In the genomic region with DNA sequence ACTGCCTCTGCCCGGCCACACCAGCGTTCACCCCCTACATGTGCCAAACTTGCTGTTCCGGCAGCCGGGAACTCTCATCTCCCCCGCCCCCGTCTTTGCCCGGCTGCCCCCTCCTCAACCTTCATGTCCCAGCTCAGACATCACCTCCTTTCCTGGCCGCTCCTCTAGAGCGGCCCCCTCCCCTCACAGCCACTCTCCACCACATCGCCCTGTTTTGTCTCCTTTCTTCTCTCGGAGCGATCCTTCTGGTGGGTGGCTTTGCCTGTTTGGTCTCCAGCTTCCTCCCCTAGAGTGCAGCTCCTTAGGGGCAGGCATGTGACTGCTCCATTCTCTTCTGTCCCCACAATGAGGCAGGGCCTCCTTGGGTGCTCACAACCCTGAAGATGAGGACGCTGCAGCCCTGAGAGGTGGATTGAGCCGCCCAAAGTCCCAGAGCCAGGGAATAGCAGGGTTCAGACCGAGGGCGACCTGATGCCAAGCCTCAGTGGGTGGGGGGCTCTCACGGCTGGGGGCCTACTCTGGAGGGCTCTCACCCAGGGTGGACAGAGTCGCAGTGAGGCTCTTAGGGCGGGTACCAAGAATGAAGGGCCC, we compare ENCODE assay signal across 1 cellular context.
TF ChIP-seq lines count a peak whose summit lies in the region.

No MANE protein-coding gene starts in this region.

TF ChIP-seq in K562, 482 proteins besides CTCF, POLR2A, EP300 and RAD21 (continued from another document):
- TF ChIP-seq, protein P1, sequence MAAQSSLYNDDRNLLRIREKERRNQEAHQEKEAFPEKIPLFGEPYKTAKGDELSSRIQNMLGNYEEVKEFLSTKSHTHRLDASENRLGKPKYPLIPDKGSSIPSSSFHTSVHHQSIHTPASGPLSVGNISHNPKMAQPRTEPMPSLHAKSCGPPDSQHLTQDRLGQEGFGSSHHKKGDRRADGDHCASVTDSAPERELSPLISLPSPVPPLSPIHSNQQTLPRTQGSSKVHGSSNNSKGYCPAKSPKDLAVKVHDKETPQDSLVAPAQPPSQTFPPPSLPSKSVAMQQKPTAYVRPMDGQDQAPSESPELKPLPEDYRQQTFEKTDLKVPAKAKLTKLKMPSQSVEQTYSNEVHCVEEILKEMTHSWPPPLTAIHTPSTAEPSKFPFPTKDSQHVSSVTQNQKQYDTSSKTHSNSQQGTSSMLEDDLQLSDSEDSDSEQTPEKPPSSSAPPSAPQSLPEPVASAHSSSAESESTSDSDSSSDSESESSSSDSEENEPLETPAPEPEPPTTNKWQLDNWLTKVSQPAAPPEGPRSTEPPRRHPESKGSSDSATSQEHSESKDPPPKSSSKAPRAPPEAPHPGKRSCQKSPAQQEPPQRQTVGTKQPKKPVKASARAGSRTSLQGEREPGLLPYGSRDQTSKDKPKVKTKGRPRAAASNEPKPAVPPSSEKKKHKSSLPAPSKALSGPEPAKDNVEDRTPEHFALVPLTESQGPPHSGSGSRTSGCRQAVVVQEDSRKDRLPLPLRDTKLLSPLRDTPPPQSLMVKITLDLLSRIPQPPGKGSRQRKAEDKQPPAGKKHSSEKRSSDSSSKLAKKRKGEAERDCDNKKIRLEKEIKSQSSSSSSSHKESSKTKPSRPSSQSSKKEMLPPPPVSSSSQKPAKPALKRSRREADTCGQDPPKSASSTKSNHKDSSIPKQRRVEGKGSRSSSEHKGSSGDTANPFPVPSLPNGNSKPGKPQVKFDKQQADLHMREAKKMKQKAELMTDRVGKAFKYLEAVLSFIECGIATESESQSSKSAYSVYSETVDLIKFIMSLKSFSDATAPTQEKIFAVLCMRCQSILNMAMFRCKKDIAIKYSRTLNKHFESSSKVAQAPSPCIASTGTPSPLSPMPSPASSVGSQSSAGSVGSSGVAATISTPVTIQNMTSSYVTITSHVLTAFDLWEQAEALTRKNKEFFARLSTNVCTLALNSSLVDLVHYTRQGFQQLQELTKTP (IDR thresholded peaks at IDR 0.05; ENCODE audit: low read depth in 1 of 2, partially characterized antibody in 2 of 2), result no peak
- TF ChIP-seq HDGF (IDR thresholded peaks at IDR 0.05), result no peak
